ENCODE assay signal across 20 cellular contexts in the genomic region with DNA sequence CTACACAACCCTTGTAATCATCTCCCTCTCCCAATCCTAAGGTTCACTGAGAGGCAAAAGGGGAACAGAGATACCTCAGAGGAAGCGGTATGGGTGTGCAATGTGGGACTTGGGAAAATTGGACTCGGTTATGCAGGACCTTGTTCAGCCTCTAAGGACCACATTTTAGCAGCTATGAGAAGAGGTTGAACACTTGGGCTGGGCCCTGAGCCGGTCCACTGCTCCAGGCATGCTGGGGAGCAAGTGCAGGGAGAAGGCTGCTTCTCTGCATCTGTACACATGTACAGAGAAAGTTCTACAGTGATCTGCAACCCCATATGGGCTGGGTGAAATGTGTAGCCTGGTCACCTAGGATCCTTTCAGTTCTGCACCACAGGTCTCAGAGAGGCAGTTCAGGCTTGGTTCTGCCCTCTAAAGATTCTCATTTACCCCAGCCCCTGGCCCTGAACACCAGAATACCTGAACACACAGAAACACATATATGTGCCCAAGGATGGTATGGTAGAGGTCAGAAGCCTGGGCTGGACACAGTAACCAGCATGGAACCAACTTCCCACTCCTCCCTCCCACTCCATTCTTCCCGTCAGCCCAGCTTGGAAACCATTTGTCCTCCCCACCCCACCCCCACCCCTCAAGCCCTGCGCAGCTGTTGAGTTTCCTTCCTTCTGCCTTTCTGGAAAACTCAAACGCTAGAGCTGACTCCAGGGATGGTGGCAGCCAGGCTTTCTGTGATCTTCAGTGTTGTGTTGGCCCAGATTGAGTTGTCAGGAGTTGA. TPM values are rescaled to one million over a fixed set of nuclear protein-coding genes. Genes with fewer than 3 reads are reported as not detected.
"Had no signal": no experiment of that assay in that cellular context is flagged by ENCODE, and none has a peak within 500 bp of the region (broad histone marks: within the 10 kb centered on the region; RNA-seq: fewer than 3 reads in every experiment).

No MANE protein-coding gene starts in this region.

- H3K27ac ChIP-seq: cardiac muscle cell, esophagus muscularis mucosa, foreskin keratinocyte, left ventricle myocardium inferior, neutrophil, thyroid gland had no signal

- H3K4me2 ChIP-seq: smooth muscle cell had no signal

- H3K36me3 Mint-ChIP-seq: activated naive CD4-positive, alpha-beta T cell treated with anti-CD3 and anti-CD28 coated beads, Interleukin-2, amount 50 U/mL, for 72 hours; stimulated activated effector memory CD8-positive, alpha-beta T cell treated with anti-CD3 and anti-CD28 coated beads, Interleukin-12 subunit alpha, Interleukin-12 subunit beta, amount 100 ng/mL, for 72 hours had no signal

- H3K27ac Mint-ChIP-seq: activated naive CD4-positive, alpha-beta T cell treated with anti-CD3 and anti-CD28 coated beads, Interleukin-2, amount 50 U/mL, for 72 hours; stimulated activated effector memory CD8-positive, alpha-beta T cell treated with anti-CD3 and anti-CD28 coated beads, Interleukin-12 subunit alpha, Interleukin-12 subunit beta, amount 100 ng/mL, for 72 hours; T-helper 2 cell treated with Interferon-gamma antibody and Interleukin-4, amounts not matched to agents 5 μg/mL and 100 μg/mL, for 36 hours had no signal

- FAIRE-seq: islet of Langerhans had no signal

- H3K4me3 ChIP-seq: cardiac muscle cell, esophagus muscularis mucosa, left ventricle myocardium inferior, smooth muscle cell, thyroid gland had no signal

- H3K4me3 Mint-ChIP-seq: activated T-cell treated with anti-CD3 and anti-CD28 coated beads, Interleukin-2, amount 50 U/mL, for 4 hours; naive B cell; stimulated activated effector memory CD8-positive, alpha-beta T cell treated with anti-CD3 and anti-CD28 coated beads, Interleukin-12 subunit alpha, Interleukin-12 subunit beta, amount 100 ng/mL, for 72 hours; T-helper 2 cell treated with Interferon-gamma antibody and Interleukin-4, amounts not matched to agents 5 μg/mL and 100 μg/mL, for 36 hours had no signal

- H3K9me3 ChIP-seq: esophagus muscularis mucosa, left ventricle myocardium inferior, neutrophil, thyroid gland had no signal

- H3K4me1 ChIP-seq: foreskin keratinocyte had no signal

- H3K9me3 Mint-ChIP-seq: activated naive CD4-positive, alpha-beta T cell treated with anti-CD3 and anti-CD28 coated beads, Interleukin-2, amount 50 U/mL, for 72 hours; activated T-cell treated with anti-CD3 and anti-CD28 coated beads, Interleukin-2, amount 50 U/mL, for 4 hours; stimulated activated effector memory CD8-positive, alpha-beta T cell treated with anti-CD3 and anti-CD28 coated beads, Interleukin-12 subunit alpha, Interleukin-12 subunit beta, amount 100 ng/mL, for 72 hours; T-helper 2 cell treated with Interferon-gamma antibody and Interleukin-4, amounts not matched to agents 5 μg/mL and 100 μg/mL, for 36 hours had no signal

- ATAC-seq: activated naive CD4-positive, alpha-beta T cell treated with anti-CD3 and anti-CD28 coated beads, Interleukin-2, amount 50 U/mL, for 72 hours; activated T-cell treated with anti-CD3 and anti-CD28 coated beads, Interleukin-2, amount 50 U/mL, for 4 hours; foreskin keratinocyte; stimulated activated effector memory CD8-positive, alpha-beta T cell treated with anti-CD3 and anti-CD28 coated beads, Interleukin-12 subunit alpha, Interleukin-12 subunit beta, amount 100 ng/mL, for 72 hours had no signal

- DNase-seq: activated CD4-positive, alpha-beta T cell treated with anti-CD3 and anti-CD28 coated beads, Interleukin-2, amount 50 U/mL, for 48 hours; activated CD4-positive, CD25-positive, alpha-beta regulatory T cell treated with anti-CD3 and anti-CD28 coated beads, Interleukin-2, amount 50 U/mL, for 72 hours; activated effector memory CD4-positive, alpha-beta T cell treated with anti-CD3 and anti-CD28 coated beads, Interleukin-2, amount 50 U/mL, for 16 hours; activated T-cell treated with anti-CD3 and anti-CD28 coated beads, Interleukin-2, amount 50 U/mL, for 4 hours; anterior cingulate cortex; foreskin keratinocyte; head of caudate nucleus; left ventricle myocardium inferior; mesendoderm; naive B cell; retina; thyroid gland had no signal

- H3K36me3 ChIP-seq: cardiac muscle cell, esophagus muscularis mucosa, left ventricle myocardium inferior, neutrophil, thyroid gland had no signal

RNA-seq across cellular contexts. Expression of a gene that starts 10.3 kb away (rescaled TPM):
- total RNA-seq: activated naive CD4-positive, alpha-beta T cell treated with anti-CD3 and anti-CD28 coated beads, Interleukin-2, amount 50 U/mL, for 72 hours; activated T-cell treated with anti-CD3 and anti-CD28 coated beads, Interleukin-2, amount 50 U/mL, for 4 hours; cardiac muscle cell; left ventricle myocardium inferior had no signal

RNA-seq across cellular contexts. Expression of a gene that starts 10.5 kb away (rescaled TPM):
- total RNA-seq: cardiac muscle cell, left ventricle myocardium inferior had no signal

RNA-seq across cellular contexts. Expression of a gene that starts 14.9 kb away (rescaled TPM):
- total RNA-seq: activated naive CD4-positive, alpha-beta T cell treated with anti-CD3 and anti-CD28 coated beads, Interleukin-2, amount 50 U/mL, for 72 hours; activated T-cell treated with anti-CD3 and anti-CD28 coated beads, Interleukin-2, amount 50 U/mL, for 4 hours; cardiac muscle cell; left ventricle myocardium inferior; thyroid gland had no signal

RNA-seq across cellular contexts. Expression of a gene that starts 34.4 kb away (rescaled TPM):
- total RNA-seq: activated naive CD4-positive, alpha-beta T cell treated with anti-CD3 and anti-CD28 coated beads, Interleukin-2, amount 50 U/mL, for 72 hours; activated T-cell treated with anti-CD3 and anti-CD28 coated beads, Interleukin-2, amount 50 U/mL, for 4 hours; esophagus muscularis mucosa; left ventricle myocardium inferior; thyroid gland had no signal

RNA-seq across cellular contexts. Expression of a gene that starts 43.2 kb away (rescaled TPM):
- total RNA-seq: activated naive CD4-positive, alpha-beta T cell treated with anti-CD3 and anti-CD28 coated beads, Interleukin-2, amount 50 U/mL, for 72 hours; activated T-cell treated with anti-CD3 and anti-CD28 coated beads, Interleukin-2, amount 50 U/mL, for 4 hours; cardiac muscle cell; esophagus muscularis mucosa; left ventricle myocardium inferior had no signal
